8 cellular contexts compared by ENCODE assay signal in the genomic region with DNA sequence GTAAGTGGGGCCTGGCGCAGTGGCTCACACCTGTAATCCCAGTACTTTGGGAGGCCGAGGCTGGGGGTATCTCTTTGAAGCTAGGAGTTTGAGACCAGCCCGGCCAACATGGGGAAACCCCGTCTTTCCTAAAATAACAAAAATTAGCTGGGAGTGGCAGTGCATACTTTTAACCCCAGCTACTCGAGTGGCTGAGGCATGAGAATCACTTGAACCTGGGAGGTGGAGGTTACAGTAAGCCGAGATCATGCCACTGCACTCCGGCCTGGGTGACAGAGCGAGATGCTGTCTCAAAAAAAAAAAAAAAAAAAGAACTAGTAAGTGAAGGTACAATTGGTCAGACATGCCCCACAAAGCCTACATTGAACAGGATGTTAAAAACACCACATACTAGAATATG. TPM values are rescaled to one million over a fixed set of nuclear protein-coding genes. Genes with fewer than 3 reads are reported as not detected.
DNase-seq lines count a peak whose midpoint lies in the region; ATAC-seq and TF ChIP-seq lines count a peak whose summit lies in the region.
"Not testable (repeated sequence)": the region's sequence is repeated elsewhere in the genome, so short reads cannot be mapped to it uniquely, and the experiment has no call there.

No MANE protein-coding gene starts in this region.

- POLR2A ChIA-PET in activated CD4-positive, alpha-beta memory T cell treated with anti-CD3 and anti-CD28 coated beads for 36 hours (lab: Charles Lee): not testable (repeated sequence)

- not testable (repeated sequence) for H3K27me3 ChIP-seq in left lung; lung (ENCODE audit: control insufficient read depth, insufficient read depth); upper lobe of right lung

- ATAC-seq in T-helper 17 cell: peak; percentile 35
- ATAC-seq in left lung: peak; percentile 85
- peak; percentile 64 for ATAC-seq in lung (ENCODE audit: insufficient read depth, low FRiP score)
- ATAC-seq in stimulated activated naive B cell treated with anti-CD40 and anti-IgM and Interleukin-4, amounts not matched to agents 10 μg/mL and 1 μg/mL and 100 μg/mL, for 72 hours (replicated peaks); stimulated activated naive CD8-positive, alpha-beta T cell treated with anti-CD3 and anti-CD28 coated beads, Interleukin-15, amount 100 ng/mL, for 72 hours: not testable (repeated sequence)
- peak; percentile 73 for ATAC-seq in upper lobe of right lung

- not testable (repeated sequence) for H3K9me3 Mint-ChIP-seq in activated CD4-positive, alpha-beta memory T cell treated with anti-CD3 and anti-CD28 coated beads for 36 hours; activated T-cell treated with anti-CD3 and anti-CD28 coated beads, Interleukin-2, amount 50 U/mL, for 24 hours; stimulated activated naive B cell treated with anti-CD40 and anti-IgM and Interleukin-4, amounts not matched to agents 10 μg/mL and 1 μg/mL and 100 μg/mL, for 72 hours; stimulated activated naive CD8-positive, alpha-beta T cell treated with anti-CD3 and anti-CD28 coated beads, Interleukin-15, amount 100 ng/mL, for 72 hours

- peak overlapping the region; percentile 39 for H3K27ac Mint-ChIP-seq in T-helper 17 cell
- H3K27ac Mint-ChIP-seq in activated CD4-positive, alpha-beta memory T cell treated with anti-CD3 and anti-CD28 coated beads for 36 hours: peak overlapping the region; percentile 18
- H3K27ac Mint-ChIP-seq in activated T-cell treated with anti-CD3 and anti-CD28 coated beads, Interleukin-2, amount 50 U/mL, for 24 hours: peak overlapping the region; percentile 55
- H3K27ac Mint-ChIP-seq in stimulated activated naive B cell treated with anti-CD40 and anti-IgM and Interleukin-4, amounts not matched to agents 10 μg/mL and 1 μg/mL and 100 μg/mL, for 72 hours: peak overlapping the region; percentile 65
- peak overlapping the region; percentile 19 to 71 for H3K27ac Mint-ChIP-seq in stimulated activated naive CD8-positive, alpha-beta T cell treated with anti-CD3 and anti-CD28 coated beads, Interleukin-15, amount 100 ng/mL, for 72 hours

- intact Hi-C loops in activated CD4-positive, alpha-beta memory T cell treated with anti-CD3 and anti-CD28 coated beads for 36 hours (cut with micrococcal nuclease); left lung (cut with DNase I); upper lobe of right lung (cut with DNase I): not testable (repeated sequence)

- peaks cover 30% of the 10 kb centered on the region for H3K4me1 Mint-ChIP-seq in T-helper 17 cell
- H3K4me1 Mint-ChIP-seq in activated CD4-positive, alpha-beta memory T cell treated with anti-CD3 and anti-CD28 coated beads for 36 hours (ENCODE audit: low read depth): peaks cover 39% of the 10 kb centered on the region
- H3K4me1 Mint-ChIP-seq in activated T-cell treated with anti-CD3 and anti-CD28 coated beads, Interleukin-2, amount 50 U/mL, for 24 hours (ENCODE audit: low read depth): peaks cover 61% of the 10 kb centered on the region
- H3K4me1 Mint-ChIP-seq in stimulated activated naive B cell treated with anti-CD40 and anti-IgM and Interleukin-4, amounts not matched to agents 10 μg/mL and 1 μg/mL and 100 μg/mL, for 72 hours: peaks cover 2 to 30% of the 10 kb centered on the region in 2 donors
- H3K4me1 Mint-ChIP-seq in stimulated activated naive CD8-positive, alpha-beta T cell treated with anti-CD3 and anti-CD28 coated beads, Interleukin-15, amount 100 ng/mL, for 72 hours: peaks cover 45% of the 10 kb centered on the region

- H3K36me3 ChIP-seq in left lung: peaks cover 0 to 72% of the 10 kb centered on the region in 2 donors
- peaks cover 10 to 16% of the 10 kb centered on the region in 2 donors for H3K36me3 ChIP-seq in lung (ENCODE audit: control insufficient read depth in 2 of 2, insufficient read depth in 2 of 2, low read length in 2 of 2)
- H3K36me3 ChIP-seq in upper lobe of right lung: peaks cover 56% of the 10 kb centered on the region

- H3K4me1 ChIP-seq in left lung (peaks cover 0 to 50% of the 10 kb centered on the region in 2 donors), upper lobe of right lung (peaks cover 25% of the 10 kb centered on the region)
- H3K4me1 ChIP-seq in lung (ENCODE audit: control insufficient read depth in 2 of 2, insufficient read depth in 2 of 2, low read length in 2 of 2): not testable (repeated sequence)

- H3K9me3 ChIP-seq in T-helper 17 cell (ENCODE audit: control insufficient read depth, low read length, poor library complexity, severe bottlenecking); left lung; lung (ENCODE audit: control insufficient read depth in 2 of 2, insufficient read depth in 1 of 2, low read length in 1 of 2); upper lobe of right lung: not testable (repeated sequence)

- not testable (repeated sequence) for H3K36me3 Mint-ChIP-seq in T-helper 17 cell (ENCODE audit: low read depth); stimulated activated naive B cell treated with anti-CD40 and anti-IgM and Interleukin-4, amounts not matched to agents 10 μg/mL and 1 μg/mL and 100 μg/mL, for 72 hours
- peaks cover 12% of the 10 kb centered on the region for H3K36me3 Mint-ChIP-seq in activated CD4-positive, alpha-beta memory T cell treated with anti-CD3 and anti-CD28 coated beads for 36 hours
- peaks cover 67% of the 10 kb centered on the region for H3K36me3 Mint-ChIP-seq in activated T-cell treated with anti-CD3 and anti-CD28 coated beads, Interleukin-2, amount 50 U/mL, for 24 hours (ENCODE audit: low read depth)

- H3K4me3 ChIP-seq in left lung, lung, upper lobe of right lung: not testable (repeated sequence)

- CTCF ChIA-PET in activated CD4-positive, alpha-beta memory T cell treated with anti-CD3 and anti-CD28 coated beads for 36 hours (lab: Charles Lee): not testable (repeated sequence)

- TF ChIP-seq CTCF in left lung (IDR thresholded peaks at IDR 0.05); lung (IDR thresholded peaks at IDR 0.05; ENCODE audit: control extremely low read depth, extremely low read depth); upper lobe of right lung (IDR thresholded peaks at IDR 0.05): not testable (repeated sequence)

- H3K27me3 Mint-ChIP-seq in T-helper 17 cell; activated CD4-positive, alpha-beta memory T cell treated with anti-CD3 and anti-CD28 coated beads for 36 hours; activated T-cell treated with anti-CD3 and anti-CD28 coated beads, Interleukin-2, amount 50 U/mL, for 24 hours; stimulated activated naive B cell treated with anti-CD40 and anti-IgM and Interleukin-4, amounts not matched to agents 10 μg/mL and 1 μg/mL and 100 μg/mL, for 72 hours; stimulated activated naive CD8-positive, alpha-beta T cell treated with anti-CD3 and anti-CD28 coated beads, Interleukin-15, amount 100 ng/mL, for 72 hours: not testable (repeated sequence)

- DNase-seq in T-helper 17 cell; activated CD4-positive, alpha-beta memory T cell treated with anti-CD3 and anti-CD28 coated beads for 36 hours; activated T-cell treated with anti-CD3 and anti-CD28 coated beads, Interleukin-2, amount 50 U/mL, for 24 hours; stimulated activated naive B cell treated with anti-CD40 and anti-IgM and Interleukin-4, amounts not matched to agents 10 μg/mL and 1 μg/mL and 100 μg/mL, for 72 hours; stimulated activated naive CD8-positive, alpha-beta T cell treated with anti-CD3 and anti-CD28 coated beads, Interleukin-15, amount 100 ng/mL, for 72 hours; upper lobe of right lung: not testable (repeated sequence)
- DNase-seq in left lung (peak in 1 of 2 donors; percentile 41), lung (ENCODE audit: low spot score) (peak; percentile 35)

- not testable (repeated sequence) for H3K4me3 Mint-ChIP-seq in T-helper 17 cell; activated CD4-positive, alpha-beta memory T cell treated with anti-CD3 and anti-CD28 coated beads for 36 hours; activated T-cell treated with anti-CD3 and anti-CD28 coated beads, Interleukin-2, amount 50 U/mL, for 24 hours; stimulated activated naive B cell treated with anti-CD40 and anti-IgM and Interleukin-4, amounts not matched to agents 10 μg/mL and 1 μg/mL and 100 μg/mL, for 72 hours; stimulated activated naive CD8-positive, alpha-beta T cell treated with anti-CD3 and anti-CD28 coated beads, Interleukin-15, amount 100 ng/mL, for 72 hours

- 68 to 82% methylated on average over 8 of the region's 8 CpGs for WGBS in lung, 2 donors

- not testable (repeated sequence) for H3K27ac ChIP-seq in left lung; lung (ENCODE audit: low read depth in 1 of 2, low read length in 1 of 2); upper lobe of right lung

RNA-seq across cellular contexts. Expression of a gene that starts 10.7 kb away (rescaled TPM):
- total RNA-seq in T-helper 17 cell (10 to 100 TPM; 62.9 to 69.4 TPM), left lung (10 to 100 TPM; 21.6 to 22.9 TPM), lung (10 to 100 TPM; 20.8 to 51.1 TPM), upper lobe of right lung (20.8 TPM)
- total RNA-seq in activated CD4-positive, alpha-beta memory T cell treated with anti-CD3 and anti-CD28 coated beads for 36 hours: 10 to 100 TPM; 34.2 to 39.4 TPM
- 10 to 100 TPM; 29.2 to 30.5 TPM for polyA plus RNA-seq in lung
